ENCODE assay signal across 8 cellular contexts in the genomic region with DNA sequence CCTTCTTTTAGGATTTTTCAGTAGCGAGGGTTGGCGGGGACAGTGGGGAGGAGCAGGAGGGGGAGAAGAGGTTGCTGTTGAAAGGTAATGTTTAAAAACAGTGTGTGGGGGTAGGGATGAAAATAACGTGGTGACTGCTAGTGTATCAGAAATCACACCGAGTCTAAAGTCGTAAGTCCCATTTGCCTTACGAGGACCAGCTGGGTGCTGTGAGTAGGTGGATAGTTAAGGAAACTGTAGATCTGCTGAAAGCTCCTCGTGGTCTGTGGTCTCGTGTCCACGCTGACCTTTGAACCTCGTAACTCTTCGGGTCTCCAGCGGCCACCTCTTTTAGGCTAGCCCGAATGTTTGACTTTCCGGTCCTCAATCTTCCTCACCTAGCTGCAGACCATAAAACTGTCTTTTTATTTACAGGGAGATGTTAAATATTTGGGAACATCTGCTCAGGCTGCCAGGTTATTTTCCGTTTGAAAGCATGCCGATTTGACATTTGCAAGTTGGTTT. TPM values are rescaled to one million over a fixed set of nuclear protein-coding genes. Genes with fewer than 3 reads are reported as not detected.
DNase-seq lines count a peak whose midpoint lies in the region; ATAC-seq and TF ChIP-seq lines count a peak whose summit lies in the region.

No MANE protein-coding gene starts in this region.

- intact Hi-C loops in activated naive CD4-positive, alpha-beta T cell treated with anti-CD3 and anti-CD28 coated beads for 36 hours (cut with micrococcal nuclease) = loop anchor here (2.0 to 10.0 kb wide), 2 partner anchors 141 to 699 kb away; partner anchors contain the start of genes CPOX and GABRR3
- intact Hi-C loops in dendritic cell treated with granulocyte-macrophage colony-stimulating factor and Interleukin-4, amounts not matched to agents 40 ng/mL and 50 ng/mL, for 4 days (cut with micrococcal nuclease) = loop anchor here (2.0 to 5.0 kb wide), 4 partner anchors 27 to 132 kb away; no protein-coding TSS in a partner anchor

- peaks cover 12% of the 10 kb centered on the region for H3K4me1 Mint-ChIP-seq in activated naive CD4-positive, alpha-beta T cell treated with anti-CD3 and anti-CD28 coated beads for 36 hours (ENCODE audit: low read depth)
- peaks cover 61% of the 10 kb centered on the region for H3K4me1 Mint-ChIP-seq in dendritic cell treated with granulocyte-macrophage colony-stimulating factor and Interleukin-4, amounts not matched to agents 40 ng/mL and 50 ng/mL, for 4 days (ENCODE audit: low read depth)

- peaks cover 58% of the 10 kb centered on the region for H3K27me3 Mint-ChIP-seq in activated naive CD4-positive, alpha-beta T cell treated with anti-CD3 and anti-CD28 coated beads for 36 hours (ENCODE audit: low read depth)
- peaks cover 1% of the 10 kb centered on the region for H3K27me3 Mint-ChIP-seq in dendritic cell treated with granulocyte-macrophage colony-stimulating factor and Interleukin-4, amounts not matched to agents 40 ng/mL and 50 ng/mL, for 4 days

- H3K36me3 Mint-ChIP-seq in activated naive CD4-positive, alpha-beta T cell treated with anti-CD3 and anti-CD28 coated beads for 36 hours (ENCODE audit: low read depth) = no peaks in the 10 kb centered on the region
- H3K36me3 Mint-ChIP-seq in dendritic cell treated with granulocyte-macrophage colony-stimulating factor and Interleukin-4, amounts not matched to agents 40 ng/mL and 50 ng/mL, for 4 days (ENCODE audit: low read depth) = peaks cover 15% of the 10 kb centered on the region

- no peak for TF ChIP-seq CTCF in NB4 (IDR thresholded peaks at IDR 0.05; ENCODE audit: low read depth, low read length)

- no peak for ATAC-seq in activated CD4-positive, CD25-positive, alpha-beta regulatory T cell treated with anti-CD3 and anti-CD28 coated beads, Interleukin-2, amount 50 U/mL, for 24 hours
- no peak for ATAC-seq in HG02642 (IDR thresholded peaks at IDR 0.05; ENCODE audit: poor library complexity, unreplicated experiment)

- DNase-seq in activated naive CD4-positive, alpha-beta T cell treated with anti-CD3 and anti-CD28 coated beads for 36 hours = no peak
- DNase-seq in activated naive CD4-positive, alpha-beta T cell (lab: John Stamatoyannopoulos, UW) = no peak
- DNase-seq in NB4 (ENCODE audit: low read depth) = peak; percentile 51
- peak; percentile 9 for DNase-seq in middle frontal gyrus (ENCODE audit: extremely low spot score, low spot score)
- no peak for DNase-seq in DMS153 (lab: John Stamatoyannopoulos, UW)

- H3K4me3 ChIP-seq in NB4 (ENCODE audit: low read depth, low read length) = peak overlapping the region; percentile 65

- no peaks in the 10 kb centered on the region for H3K9me3 Mint-ChIP-seq in activated naive CD4-positive, alpha-beta T cell treated with anti-CD3 and anti-CD28 coated beads for 36 hours
- no peaks in the 10 kb centered on the region for H3K9me3 Mint-ChIP-seq in dendritic cell treated with granulocyte-macrophage colony-stimulating factor and Interleukin-4, amounts not matched to agents 40 ng/mL and 50 ng/mL, for 4 days

- TF ChIP-seq POLR2A in NB4 (IDR thresholded peaks at IDR 0.05; ENCODE audit: extremely low read depth, insufficient read length) = no peak

- CTCF ChIA-PET in activated naive CD4-positive, alpha-beta T cell treated with anti-CD3 and anti-CD28 coated beads for 36 hours (lab: Charles Lee) = interaction anchor here (0.6 to 0.7 kb wide), 3 partner anchors 308 to 1422 kb away, joined by 3 read pairs; no protein-coding TSS in a partner anchor

- H3K27ac Mint-ChIP-seq in activated naive CD4-positive, alpha-beta T cell treated with anti-CD3 and anti-CD28 coated beads for 36 hours = no peak overlapping the region
- H3K27ac Mint-ChIP-seq in dendritic cell treated with granulocyte-macrophage colony-stimulating factor and Interleukin-4, amounts not matched to agents 40 ng/mL and 50 ng/mL, for 4 days = peak overlapping the region; percentile 92

- peak overlapping the region; percentile 69 for H3K4me3 Mint-ChIP-seq in activated naive CD4-positive, alpha-beta T cell treated with anti-CD3 and anti-CD28 coated beads for 36 hours
- H3K4me3 Mint-ChIP-seq in dendritic cell treated with granulocyte-macrophage colony-stimulating factor and Interleukin-4, amounts not matched to agents 40 ng/mL and 50 ng/mL, for 4 days = peak overlapping the region; percentile 96

RNA-seq across cellular contexts. Expression of gene ST3GAL6, which starts 29.3 kb away (rescaled TPM):
- not detected for total RNA-seq in activated naive CD4-positive, alpha-beta T cell treated with anti-CD3 and anti-CD28 coated beads for 36 hours

Comparison
In these comparisons a context has a peak if more than half of its experiments do, and no peak if none do; other contexts are left out.
1. DNase-seq: peak in NB4 (single experiment) and middle frontal gyrus (single experiment); none in activated naive CD4-positive, alpha-beta T cell treated with anti-CD3 and anti-CD28 coated beads for 36 hours (single experiment), activated naive CD4-positive, alpha-beta T cell (0 of 4) and DMS153 (single experiment).